In the genomic region with DNA sequence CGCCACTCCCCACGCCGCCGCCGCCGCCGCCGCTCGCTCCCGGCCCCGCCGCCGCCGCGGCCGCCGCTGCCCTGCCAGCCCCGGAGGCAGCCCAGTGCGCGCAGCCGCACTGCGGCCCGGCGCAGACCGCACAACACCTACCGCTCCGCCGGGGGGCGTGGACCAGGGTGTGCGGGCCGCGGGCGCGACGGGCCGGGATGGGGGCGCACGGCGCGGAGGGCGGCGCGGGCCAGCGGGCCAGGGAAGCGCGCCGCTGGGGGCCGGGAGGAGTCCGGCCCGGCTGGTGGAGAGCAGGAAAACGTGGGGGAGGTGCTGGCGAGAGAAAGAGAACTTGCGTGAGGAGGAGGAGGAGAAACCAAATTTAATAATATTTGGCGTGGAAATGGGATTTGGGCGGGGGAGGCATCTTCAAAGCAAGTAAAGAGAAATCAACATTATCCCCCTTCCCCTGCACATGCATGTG, we compare ENCODE assay signal across 8 cellular contexts. TPM values are rescaled to one million over a fixed set of nuclear protein-coding genes. Genes with fewer than 3 reads are reported as not detected.
DNase-seq lines count a peak whose midpoint lies in the region; ATAC-seq, FAIRE-seq and TF ChIP-seq lines count a peak whose summit lies in the region.

A gene (minus strand): TSS at position 106 of the 463 bp plus-strand sequence. CDS start 594 bp downstream, outside the sequence.

- peaks cover 7% of the 10 kb centered on the region for H3K36me3 Mint-ChIP-seq in activated CD4-positive, alpha-beta T cell treated with anti-CD3 and anti-CD28 coated beads, Interleukin-2, amount 10 ng/mL, durations not matched to agents 24 days and 14 days (ENCODE audit: low read depth)
- H3K36me3 Mint-ChIP-seq in dendritic cell treated with granulocyte-macrophage colony-stimulating factor and Interleukin-4, amounts not matched to agents 40 ng/mL and 50 ng/mL, for 4 days (ENCODE audit: low read depth): no peaks in the 10 kb centered on the region

- peak; percentile 21; the same call in 1 of the 2 replicates for TF ChIP-seq RAD21 in HepG2 (CRISPR knock-in tag; IDR thresholded peaks at IDR 0.05)

- no peaks in the 10 kb centered on the region; a peak in 1 of 5 replicates for H3K27me3 ChIP-seq in HepG2 (ENCODE audit: control insufficient read depth in 1 of 2, insufficient read depth in 2 of 2, low read length in 2 of 2)

- BruUV-seq in HepG2 (replicated peaks; lab: Mats Ljungman, UMichigan): TSS peak; percentile 34

- peak within 1 kb of the TSS; percentile 98 for H3K4me3 Mint-ChIP-seq in activated CD4-positive, alpha-beta T cell treated with anti-CD3 and anti-CD28 coated beads, Interleukin-2, amount 10 ng/mL, durations not matched to agents 24 days and 14 days
- H3K4me3 Mint-ChIP-seq in dendritic cell treated with granulocyte-macrophage colony-stimulating factor and Interleukin-4, amounts not matched to agents 40 ng/mL and 50 ng/mL, for 4 days: peak within 1 kb of the TSS; percentile 87

- WGBS in HepG2 (ENCODE audit: low lambda C conversion rate): under 1% methylated on average over 21 of the region's 55 CpGs

- DNase-seq in NCI-H1694 treated with DMSO at 0.1 percent for 48 hours (lab: John Stamatoyannopoulos, UW) (peak; percentile 43), NCI-H1694 (lab: John Stamatoyannopoulos, UW) (no peak), NCI-H345 (lab: John Stamatoyannopoulos, UW) (peak; percentile 66), HepG2 (ENCODE audit: low spot score) (peak; percentile 53)
- DNase-seq in activated CD4-positive, alpha-beta T cell treated with anti-CD3 and anti-CD28 coated beads, Interleukin-2, amount 10 ng/mL, durations not matched to agents 24 days and 14 days: peak; percentile 94
- DNase-seq in stimulated activated CD4-positive, alpha-beta T cell treated with anti-CD3 and anti-CD28 coated beads, Interleukin-2, amount 100 ng/mL, for 4 hours (ENCODE audit: low read depth): peak; percentile 69

- H3K9ac ChIP-seq in HepG2 (ENCODE audit: insufficient read depth, low read depth, low read length): peak within 1 kb of the TSS; percentile 76

- peaks cover 0 to 1% of the 10 kb centered on the region in 2 experiments; a peak in 2 of 5 replicates for H3K36me3 ChIP-seq in HepG2 (replicated peaks in 1 of 2; ENCODE audit: control insufficient read depth in 1 of 2, insufficient read depth in 2 of 2, low read length in 2 of 2)

- no peak for FAIRE-seq in HepG2 (lab: Jason Lieb, UNC)

- H3K9me3 ChIP-seq in HepG2 (ENCODE audit: low read length): no peaks in the 10 kb centered on the region

- peaks cover 44% of the 10 kb centered on the region for H3K79me2 ChIP-seq in HepG2 (ENCODE audit: insufficient read depth, low read length)

- H2AFZ ChIP-seq in HepG2 (ENCODE audit: low read length): peak within 1 kb of the TSS; percentile 98

- TF ChIP-seq CTCF in HepG2 (CRISPR knock-in tag; IDR thresholded peaks at IDR 0.05): no peak; the same call in 1 of the 2 replicates

- peak within 1 kb of the TSS; percentile 77 to 92 (median 84) for H3K4me3 ChIP-seq in HepG2 (replicated peaks in 1 of 3; ENCODE audit: insufficient read depth in 1 of 3, low read depth in 2 of 3, low read length in 3 of 3)

- peak within 1 kb of the TSS; percentile 98 for H3K27ac ChIP-seq in HepG2 (ENCODE audit: extremely low read length, insufficient read depth, low read length)

- no peaks in the 10 kb centered on the region for H3K9me3 Mint-ChIP-seq in activated CD4-positive, alpha-beta T cell treated with anti-CD3 and anti-CD28 coated beads, Interleukin-2, amount 10 ng/mL, durations not matched to agents 24 days and 14 days
- no peaks in the 10 kb centered on the region for H3K9me3 Mint-ChIP-seq in dendritic cell treated with granulocyte-macrophage colony-stimulating factor and Interleukin-4, amounts not matched to agents 40 ng/mL and 50 ng/mL, for 4 days

- H3K4me2 ChIP-seq in HepG2 (ENCODE audit: low read depth, low read length): peak within 1 kb of the TSS; percentile 95

- H3K4me1 ChIP-seq in HepG2 (ENCODE audit: insufficient read depth, low read length): peaks cover 26% of the 10 kb centered on the region

- POLR2A ChIA-PET in HepG2 (lab: Yijun Ruan, JAX): no interaction called here

- peak within 1 kb of the TSS; percentile 99 for H3K27ac Mint-ChIP-seq in activated CD4-positive, alpha-beta T cell treated with anti-CD3 and anti-CD28 coated beads, Interleukin-2, amount 10 ng/mL, durations not matched to agents 24 days and 14 days
- peak within 1 kb of the TSS; percentile 82 for H3K27ac Mint-ChIP-seq in dendritic cell treated with granulocyte-macrophage colony-stimulating factor and Interleukin-4, amounts not matched to agents 40 ng/mL and 50 ng/mL, for 4 days

- ATAC-seq in HG02885 (IDR thresholded peaks at IDR 0.05; ENCODE audit: poor library complexity, unreplicated experiment) (peak; percentile 55), HepG2 (peak; percentile 74)

- H4K20me1 ChIP-seq in HepG2 (ENCODE audit: insufficient read depth, low read length): no peaks in the 10 kb centered on the region; the same call in 1 of the 2 replicates

- no peak for TF ChIP-seq EP300 in HepG2 (IDR thresholded peaks at IDR 0.05; ENCODE audit: low read depth in 2 of 2, low read length in 2 of 2)
- no peak for TF ChIP-seq EP300 in HepG2 (CRISPR knock-in tag; IDR thresholded peaks at IDR 0.05; ENCODE audit: borderline replicate concordance)

- H3K4me1 Mint-ChIP-seq in activated CD4-positive, alpha-beta T cell treated with anti-CD3 and anti-CD28 coated beads, Interleukin-2, amount 10 ng/mL, durations not matched to agents 24 days and 14 days: peaks cover 37% of the 10 kb centered on the region
- H3K4me1 Mint-ChIP-seq in dendritic cell treated with granulocyte-macrophage colony-stimulating factor and Interleukin-4, amounts not matched to agents 40 ng/mL and 50 ng/mL, for 4 days (ENCODE audit: low read depth): peaks cover 31% of the 10 kb centered on the region

- H3K27me3 Mint-ChIP-seq in activated CD4-positive, alpha-beta T cell treated with anti-CD3 and anti-CD28 coated beads, Interleukin-2, amount 10 ng/mL, durations not matched to agents 24 days and 14 days: no peaks in the 10 kb centered on the region
- H3K27me3 Mint-ChIP-seq in dendritic cell treated with granulocyte-macrophage colony-stimulating factor and Interleukin-4, amounts not matched to agents 40 ng/mL and 50 ng/mL, for 4 days: no peaks in the 10 kb centered on the region

- intact Hi-C loops in activated CD4-positive, alpha-beta T cell treated with anti-CD3 and anti-CD28 coated beads, Interleukin-2, amount 10 ng/mL, durations not matched to agents 24 days and 14 days (cut with micrococcal nuclease): loop anchor here (2.0 to 10.0 kb wide), 8 partner anchors 37 to 908 kb away; a partner anchor contains a TSS
- intact Hi-C loops in dendritic cell treated with granulocyte-macrophage colony-stimulating factor and Interleukin-4, amounts not matched to agents 40 ng/mL and 50 ng/mL, for 4 days (cut with micrococcal nuclease): no loop called here
- intact Hi-C loops in HepG2 (cut with micrococcal nuclease; ENCODE audit: unreplicated experiment): loop anchor here (5.0 kb wide), 1 partner anchor 57 kb away; no protein-coding TSS in a partner anchor

- TF ChIP-seq POLR2A in HepG2 (IDR thresholded peaks at IDR 0.05; ENCODE audit: insufficient read depth in 1 of 2, low read depth in 2 of 2, low read length in 2 of 2): no peak; a peak in 2 of 4 replicates

- CTCF ChIA-PET in HepG2 (lab: Yijun Ruan, JAX; ENCODE audit: low intra/inter-chr PET ratio, low total read pairs): interaction anchor here (3.1 kb wide), 1 partner anchor 185 kb away, joined by 57 read pairs; no protein-coding TSS in a partner anchor

- in situ Hi-C loops in HepG2 (cut with HindIII; ENCODE audit: extremely low pct_ligation_motif_present, low pct_unique_long_range_greater_than_20kb): no loop called here

TF ChIP-seq in HepG2, 621 proteins besides CTCF, POLR2A, EP300 and RAD21 (continues in another document):
- TF ChIP-seq, protein P1, sequence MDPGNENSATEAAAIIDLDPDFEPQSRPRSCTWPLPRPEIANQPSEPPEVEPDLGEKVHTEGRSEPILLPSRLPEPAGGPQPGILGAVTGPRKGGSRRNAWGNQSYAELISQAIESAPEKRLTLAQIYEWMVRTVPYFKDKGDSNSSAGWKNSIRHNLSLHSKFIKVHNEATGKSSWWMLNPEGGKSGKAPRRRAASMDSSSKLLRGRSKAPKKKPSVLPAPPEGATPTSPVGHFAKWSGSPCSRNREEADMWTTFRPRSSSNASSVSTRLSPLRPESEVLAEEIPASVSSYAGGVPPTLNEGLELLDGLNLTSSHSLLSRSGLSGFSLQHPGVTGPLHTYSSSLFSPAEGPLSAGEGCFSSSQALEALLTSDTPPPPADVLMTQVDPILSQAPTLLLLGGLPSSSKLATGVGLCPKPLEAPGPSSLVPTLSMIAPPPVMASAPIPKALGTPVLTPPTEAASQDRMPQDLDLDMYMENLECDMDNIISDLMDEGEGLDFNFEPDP (CRISPR knock-in tag; conservative IDR thresholded peaks at IDR 0.05): no peak

RNA-seq across cellular contexts. Expression of the gene that starts here (rescaled TPM):
- total RNA-seq in activated CD4-positive, alpha-beta T cell treated with anti-CD3 and anti-CD28 coated beads, Interleukin-2, amount 10 ng/mL, durations not matched to agents 24 days and 14 days: 34.0 and 36.3 TPM in 2 replicates
- total RNA-seq in HepG2 (2016; rRNA removed; fragmentation: Illumina TruSeq; extraction: Trizol): 8.5 and 13.2 TPM in 2 replicates
- 0.61 and 0.71 TPM in 2 replicates for total RNA-seq in HepG2 (2016; cell fraction: cytosol; rRNA removed; fragmentation: Illumina TruSeq; extraction: Trizol; ENCODE audit: low read depth)
- 8.1 and 12.6 TPM in 2 replicates for total RNA-seq in HepG2 (2016; cell fraction: insoluble cytoplasmic fraction; rRNA removed; fragmentation: Illumina TruSeq; extraction: Trizol)
- 4.4 and 4.9 TPM in 2 replicates for total RNA-seq in HepG2 (2016; cell fraction: membrane; rRNA removed; fragmentation: Illumina TruSeq; extraction: Trizol)
- 14.1 and 17.4 TPM in 2 replicates for total RNA-seq in HepG2 (2016; cell fraction: nucleus; rRNA removed; fragmentation: Illumina TruSeq; extraction: Trizol)
- 9.7 and 10.4 TPM in 2 replicates for polyA plus RNA-seq in HepG2 (2011; rRNA removed)
- polyA plus RNA-seq in HepG2 (2011; cell fraction: cytosol; rRNA removed): 4.1 and 5.6 TPM in 2 replicates
- polyA plus RNA-seq in HepG2 (2011; cell fraction: nucleus; rRNA removed): 22.7 and 25.1 TPM in 2 replicates
- 12.4 and 13.6 TPM in 2 replicates for polyA plus RNA-seq in HepG2 (2012)
- 0.29 TPM in 2 replicates for polyA plus RNA-seq in HepG2 (2016; cell fraction: cytosol; fragmentation: Illumina TruSeq; extraction: Trizol; ENCODE audit: low read depth)
- 12.3 and 13.9 TPM in 2 replicates for polyA plus RNA-seq in HepG2 (2016; cell fraction: insoluble cytoplasmic fraction; fragmentation: Illumina TruSeq; extraction: Trizol; ENCODE audit: low read depth)
- polyA plus RNA-seq in HepG2 (2016; cell fraction: membrane; fragmentation: Illumina TruSeq; extraction: Trizol; ENCODE audit: low read depth): 1.4 and 1.7 TPM in 2 replicates
- polyA plus RNA-seq in HepG2 (2016; cell fraction: nucleus; fragmentation: Illumina TruSeq; extraction: Trizol; ENCODE audit: insufficient read depth, low read depth): 44.5 and 48.9 TPM in 2 replicates
- polyA minus RNA-seq in HepG2 (2011; rRNA and poly(A)+ RNA removed; ENCODE audit: low replicate concordance): 19.3 and 20.3 TPM in 2 replicates
- 13.1 and 15.6 TPM in 2 replicates for polyA minus RNA-seq in HepG2 (2011; cell fraction: cytosol; rRNA and poly(A)+ RNA removed)
- polyA minus RNA-seq in HepG2 (2011; cell fraction: nucleus; rRNA and poly(A)+ RNA removed): 22.4 and 24.4 TPM in 2 replicates
